Comparison of ENCODE assay signal across 8 cellular contexts in genomic region chr11:43680521-43681505, GRCh38. TPM values are rescaled to one million over a fixed set of nuclear protein-coding genes. Genes with fewer than 3 reads are reported as not detected.
A peak's percentile ranks its signal among the peaks of the same experiment; 100 is the strongest.
DNase-seq lines count a peak whose midpoint lies in the region; ATAC-seq and TF ChIP-seq lines count a peak whose summit lies in the region.

HSD17B12 (plus strand) TSS chr11:43680738; CDS start chr11:43680828, 90 bp downstream.

- WGBS in HUES64 = under 1% methylated on average over 64 of the region's 64 CpGs

- H4K20me1 ChIP-seq in OCI-LY1 (ENCODE audit: insufficient read depth, low read length) = no peaks in the 10 kb centered on the region

- peak; percentile 96 for ATAC-seq in GM21447 (IDR thresholded peaks at IDR 0.05; ENCODE audit: unreplicated experiment)

- H3K4me3 ChIP-seq in HUES64 (ENCODE audit: low read length) (peak within 1 kb of the TSS; percentile 97), OCI-LY1 (ENCODE audit: low read depth, low read length, poor library complexity, severe bottlenecking) (peak within 1 kb of the TSS; percentile 70)

- peaks cover 26% of the 10 kb centered on the region for H3K36me3 ChIP-seq in HUES64 (ENCODE audit: insufficient read depth, low read length)
- H3K36me3 ChIP-seq in OCI-LY1 (ENCODE audit: insufficient read depth, low read length) = peaks cover 31% of the 10 kb centered on the region

- H3K27ac ChIP-seq in HUES64 (ENCODE audit: low read depth, low read length) (peak within 1 kb of the TSS; percentile 89), OCI-LY1 (ENCODE audit: low read depth, low read length, poor library complexity, severe bottlenecking) (peak within 1 kb of the TSS; percentile 79)

- H3K27me3 ChIP-seq in HUES64 (ENCODE audit: insufficient read depth, low read length) = no peaks in the 10 kb centered on the region
- H3K27me3 ChIP-seq in OCI-LY1 (ENCODE audit: insufficient read depth, low read length) = no peaks in the 10 kb centered on the region

- no peak within 1 kb of the TSS for H2AFZ ChIP-seq in OCI-LY1 (ENCODE audit: low read length)

- no peaks in the 10 kb centered on the region for H3K9me3 ChIP-seq in HUES64 (ENCODE audit: insufficient read depth, low read depth, low read length)
- H3K9me3 ChIP-seq in OCI-LY1 (ENCODE audit: low read length) = no peaks in the 10 kb centered on the region; the same call in 1 of the 2 replicates

- peak within 1 kb of the TSS; percentile 83 for H3K4me2 ChIP-seq in OCI-LY1 (ENCODE audit: low read length)

- H3K4me1 ChIP-seq in HUES64 (ENCODE audit: insufficient read depth, low read length) = peaks cover 30% of the 10 kb centered on the region
- H3K4me1 ChIP-seq in OCI-LY1 (ENCODE audit: insufficient read depth, low read length, severe bottlenecking) = peaks cover 41% of the 10 kb centered on the region

- H3K9ac ChIP-seq in HUES64 (ENCODE audit: low read depth, low read length) (peak within 1 kb of the TSS; percentile 85), OCI-LY1 (ENCODE audit: low read length) (peak within 1 kb of the TSS; percentile 67)

- no peak for TF ChIP-seq CTCF in OCI-LY1 (IDR thresholded peaks at IDR 0.05; ENCODE audit: low read length)

- no peaks in the 10 kb centered on the region for H3K9me2 ChIP-seq in OCI-LY1 (ENCODE audit: low read depth, low read length)

- H3K79me2 ChIP-seq in OCI-LY1 (ENCODE audit: insufficient read depth, low read length) = peaks cover 31% of the 10 kb centered on the region

- in situ Hi-C loops in endometrial microvascular endothelial cells (cut with HindIII; ENCODE audit: inconsistent ontology term, low pct_unique_long_range_greater_than_20kb, low sequenced_read_pairs) = no loop called here

- H3F3A ChIP-seq in OCI-LY1 (ENCODE audit: insufficient read depth, low read length) = no peaks in the 10 kb centered on the region

- DNase-seq in D341Med (ENCODE audit: low spot score) (peak; percentile 97), mesenteric fat pad (ENCODE audit: low spot score) (peak; percentile 100)
- DNase-seq in activated CD8-positive, alpha-beta memory T cell treated with anti-CD3 and anti-CD28 coated beads, Interleukin-2, amount 50 U/mL, for 4 hours = peak; percentile 99
- DNase-seq in stimulated activated CD8-positive, alpha-beta memory T cell treated with anti-CD3 and anti-CD28 coated beads, Interleukin-15, amount 100 ng/mL, for 24 hours (ENCODE audit: low read depth) = peak; percentile 93

RNA-seq across cellular contexts. Expression of gene HSD17B12, which starts in this region (rescaled TPM):
- 96.3 TPM for polyA plus RNA-seq in HUES64 (2013, experiment 1 of 2)
- polyA plus RNA-seq in HUES64 (2013, experiment 2 of 2) = 117 TPM
- total RNA-seq in endometrial microvascular endothelial cells (ENCODE audit: inconsistent ontology term) (80.3 TPM), mesenteric fat pad (110 TPM)

Comparison
In these comparisons a context has a peak if more than half of its experiments do, and no peak if none do; other contexts are left out.
1. Peak in every context shown above with its lines: DNase-seq, ATAC-seq, H3K4me3 ChIP-seq and H3K27ac ChIP-seq.